ENCODE assay signal across 8 cellular contexts in genomic region chr6:63571382-63571882, GRCh38. TPM values are rescaled to one million over a fixed set of nuclear protein-coding genes. Genes with fewer than 3 reads are reported as not detected.
DNase-seq lines count a peak whose midpoint lies in the region; ATAC-seq, FAIRE-seq and TF ChIP-seq lines count a peak whose summit lies in the region.

No MANE protein-coding gene starts in this region.

- H3K9me1 ChIP-seq in keratinocyte (ENCODE audit: control insufficient read depth, extremely low read depth, insufficient read depth, low read length): no peaks in the 10 kb centered on the region

- H3K27me3 ChIP-seq in cardiac muscle cell: no peaks in the 10 kb centered on the region
- H3K27me3 ChIP-seq in keratinocyte (ENCODE audit: control insufficient read depth, extremely low read depth, insufficient read depth, low read length): no peaks in the 10 kb centered on the region

- ATAC-seq in Right ventricle myocardium inferior (no peak), GM19397 (IDR thresholded peaks at IDR 0.05; ENCODE audit: unreplicated experiment) (no peak)
- ATAC-seq in activated naive CD4-positive, alpha-beta T cell treated with anti-CD3 and anti-CD28 coated beads, Interleukin-2, amount 50 U/mL, for 72 hours: peak in 1 of 2 donors; percentile 3

- H3K4me2 ChIP-seq in keratinocyte (ENCODE audit: control insufficient read depth, extremely low read depth, insufficient read depth, low read depth, low read length): peak overlapping the region; percentile 93

- H3K9ac ChIP-seq in keratinocyte (ENCODE audit: control insufficient read depth, extremely low read depth, insufficient read depth, low read length): peak overlapping the region; percentile 96

- H3K36me3 ChIP-seq in cardiac muscle cell (peaks cover under 1% of the 10 kb centered on the region), keratinocyte (ENCODE audit: control insufficient read depth in 2 of 2, extremely low read depth in 1 of 2, insufficient read depth in 2 of 2, low read length in 2 of 2) (peaks cover 0 to 11% of the 10 kb centered on the region in 2 experiments)

- H3K9me3 Mint-ChIP-seq in activated naive CD4-positive, alpha-beta T cell treated with anti-CD3 and anti-CD28 coated beads, Interleukin-2, amount 50 U/mL, for 72 hours: no peaks in the 10 kb centered on the region

- peaks cover 5% of the 10 kb centered on the region for H4K20me1 ChIP-seq in keratinocyte (ENCODE audit: control insufficient read depth, extremely low read depth, insufficient read depth, low read length)

- peaks cover 15 to 18% of the 10 kb centered on the region in 2 donors for H3K36me3 Mint-ChIP-seq in activated naive CD4-positive, alpha-beta T cell treated with anti-CD3 and anti-CD28 coated beads, Interleukin-2, amount 50 U/mL, for 72 hours

- H3K4me1 ChIP-seq in cardiac muscle cell (ENCODE audit: low read depth) (peaks cover 25% of the 10 kb centered on the region), keratinocyte (ENCODE audit: control insufficient read depth, extremely low read depth, insufficient read depth, low read length) (peaks cover 17% of the 10 kb centered on the region)

- H3K79me2 ChIP-seq in keratinocyte (ENCODE audit: control insufficient read depth, insufficient read depth, low read length): peaks cover 39% of the 10 kb centered on the region

- intact Hi-C loops in Right ventricle myocardium inferior (cut with DNase I): loop anchor here (5.0 kb wide), 1 partner anchor 124 kb away; no protein-coding TSS in a partner anchor

- no peaks in the 10 kb centered on the region for H3K9me3 ChIP-seq in cardiac muscle cell (ENCODE audit: low read depth)
- H3K9me3 ChIP-seq in keratinocyte (ENCODE audit: control insufficient read depth, low read depth, low read length): no peaks in the 10 kb centered on the region

- DNase-seq in cardiac muscle cell (ENCODE audit: low read depth in 1 of 2, low spot score in 1 of 2): no peak
- DNase-seq in Right ventricle myocardium inferior (ENCODE audit: missing footprints): no peak
- no peak for DNase-seq in activated naive CD4-positive, alpha-beta T cell treated with anti-CD3 and anti-CD28 coated beads, Interleukin-2, amount 50 U/mL, for 72 hours (ENCODE audit: low spot score in 2 of 2)
- no peak for DNase-seq in keratinocyte (ENCODE audit: low read depth, low spot score)
- no peak for DNase-seq in NCI-H187 (lab: John Stamatoyannopoulos, UW)
- no peak for DNase-seq in cerebellar nuclear complex (lab: John Stamatoyannopoulos, UW)

- peak overlapping the region; percentile 40 for H3K27ac ChIP-seq in cardiac muscle cell
- H3K27ac ChIP-seq in keratinocyte (ENCODE audit: control insufficient read depth, insufficient read depth, low read length): peak overlapping the region; percentile 100
- H3K27ac ChIP-seq in temporal lobe (ENCODE audit: low read depth, low read length): peak overlapping the region; percentile 79

- H3K4me3 ChIP-seq in cardiac muscle cell (peak overlapping the region; percentile 95), keratinocyte (ENCODE audit: control insufficient read depth in 2 of 3, extremely low read depth in 1 of 3, insufficient read depth in 2 of 3, low read depth in 1 of 3, low read length in 3 of 3) (peak overlapping the region; percentile 70 to 93 (median 85))

- dilution Hi-C loops in keratinocyte (cut with MboI; ENCODE audit: extremely low pct_ligation_motif_present, low sequenced_read_pairs): no loop called here

- H2AFZ ChIP-seq in keratinocyte (ENCODE audit: control insufficient read depth, low read length): no peak overlapping the region

- FAIRE-seq in keratinocyte (lab: Jason Lieb, UNC): no peak

- H3K27ac Mint-ChIP-seq in activated naive CD4-positive, alpha-beta T cell treated with anti-CD3 and anti-CD28 coated beads, Interleukin-2, amount 50 U/mL, for 72 hours: peak overlapping the region; percentile 65 to 93

- TF ChIP-seq CTCF in cardiac muscle cell (IDR thresholded peaks at IDR 0.05; ENCODE audit: low read depth, low read length) (no peak), keratinocyte (optimal IDR thresholded peaks at IDR 0.05 in 1 of 3, IDR thresholded peaks at IDR 0.05 in 1 of 3, conservative IDR thresholded peaks at IDR 0.05 in 1 of 3; ENCODE audit: extremely low read depth in 1 of 3, insufficient read depth in 2 of 3, low read length in 3 of 3) (no peak)

RNA-seq across cellular contexts. Expression of gene PTP4A1, which starts 0.8 kb away (rescaled TPM):
- total RNA-seq in cardiac muscle cell (11.8 and 18.7 TPM in 2 replicates), Right ventricle myocardium inferior (32.5 TPM), temporal lobe (117 TPM)
- polyA plus RNA-seq in cardiac muscle cell (62.2 and 65.8 TPM in 2 replicates), keratinocyte (31.8 to 79.1 TPM (median 65.7 TPM) in 3 replicates)
- 10 to 100 TPM; 46.4 to 77.0 TPM for total RNA-seq in activated naive CD4-positive, alpha-beta T cell treated with anti-CD3 and anti-CD28 coated beads, Interleukin-2, amount 50 U/mL, for 72 hours
- polyA plus RNA-seq in keratinocyte (2011; ENCODE audit: low read depth): 62.0 TPM
- 55.1 and 132 TPM in 2 replicates for polyA plus RNA-seq in keratinocyte (2011; cell fraction: cytosol; rRNA removed)
- polyA plus RNA-seq in keratinocyte (2011; cell fraction: nucleus; rRNA removed): 54.7 and 71.1 TPM in 2 replicates
- 75.4 and 107 TPM in 2 replicates for polyA plus RNA-seq in keratinocyte (2012; ENCODE audit: low replicate concordance)
- polyA minus RNA-seq in keratinocyte: 4.1 to 93.0 TPM (median 37.7 TPM) in 3 replicates
- polyA minus RNA-seq in keratinocyte (2011; cell fraction: cytosol; rRNA and poly(A)+ RNA removed): 31.8 TPM
- polyA minus RNA-seq in keratinocyte (2011; cell fraction: nucleus; rRNA and poly(A)+ RNA removed): 81.6 and 130 TPM in 2 replicates

Comparison
In these comparisons a context has a peak if more than half of its experiments do, and no peak if none do; other contexts are left out.
1. H3K27ac ChIP-seq: peak in every context shown above with its lines; median percentile 100 in keratinocyte; 79 in temporal lobe; 40 in cardiac muscle cell.